ENCODE assay signal across 37 cellular contexts in genomic region chr6:142645663-142646062, GRCh38.
"Had no signal": no experiment of that assay in that cellular context is flagged by ENCODE, and none has a peak within 500 bp of the region (broad histone marks: within the 10 kb centered on the region; RNA-seq: fewer than 3 reads in every experiment).

No MANE protein-coding gene starts in this region.

- H3K4me3 ChIP-seq: ascending aorta, cardiac muscle cell had no signal

- H3K27ac Mint-ChIP-seq: activated CD4-positive, alpha-beta memory T cell treated with anti-CD3 and anti-CD28 coated beads, Interleukin-2, amount 10 ng/mL, durations not matched to agents 7 days and 5 days; activated CD4-positive, alpha-beta T cell treated with anti-CD3 and anti-CD28 coated beads for 36 hours; activated CD4-positive, alpha-beta T cell treated with anti-CD3 and anti-CD28 coated beads, Interleukin-2, amount 10 ng/mL, durations not matched to agents 7 days and 5 days; activated CD8-positive, alpha-beta memory T cell treated with anti-CD3 and anti-CD28 coated beads, Interleukin-2, amount 10 ng/mL, durations not matched to agents 7 days and 5 days; activated CD8-positive, alpha-beta T cell treated with anti-CD3 and anti-CD28 coated beads, Interleukin-2, amount 10 ng/mL, durations not matched to agents 7 days and 5 days; activated naive CD4-positive, alpha-beta T cell treated with anti-CD3 and anti-CD28 coated beads, Interleukin-2, amount 10 ng/mL, durations not matched to agents 7 days and 5 days; activated naive CD4-positive, alpha-beta T cell treated with anti-CD3 and anti-CD28 coated beads, Interleukin-2, amount 50 U/mL, for 24 hours; activated naive CD8-positive, alpha-beta T cell; activated naive CD8-positive, alpha-beta T cell treated with anti-CD3 and anti-CD28 coated beads, Interleukin-2, amount 10 ng/mL, durations not matched to agents 7 days and 5 days; activated naive CD8-positive, alpha-beta T cell treated with anti-CD3 and anti-CD28 coated beads, Interleukin-2, amount 50 U/mL, for 24 hours; activated T-cell treated with anti-CD3 and anti-CD28 coated beads, Interleukin-2, amount 50 U/mL, for 24 hours; activated T-helper 2 cell treated with anti-CD3 and anti-CD28 coated beads, Interferon-gamma antibody, Interleukin-2, Interleukin-4, amounts not matched to agents 10 μg/mL and 5 μg/mL and 100 μg/mL, durations not matched to agents 14 hours and 24 hours and 36 hours; brain; T-helper 1 cell treated with Interleukin-12 subunit alpha and Interleukin-12 subunit beta and Interleukin-4 antibody, amounts not matched to agents 30 μg/mL and 1 μg/mL, for 36 hours; T-helper 2 cell treated with Interferon-gamma antibody and Interleukin-4, amounts not matched to agents 5 μg/mL and 100 μg/mL, for 36 hours had no signal

- H3K9me3 Mint-ChIP-seq: activated CD4-positive, alpha-beta memory T cell treated with anti-CD3 and anti-CD28 coated beads, Interleukin-2, amount 10 ng/mL, durations not matched to agents 7 days and 5 days; activated CD4-positive, alpha-beta T cell treated with anti-CD3 and anti-CD28 coated beads, Interleukin-2, amount 10 ng/mL, durations not matched to agents 7 days and 5 days; activated naive CD4-positive, alpha-beta T cell treated with anti-CD3 and anti-CD28 coated beads, Interleukin-2, amount 10 ng/mL, durations not matched to agents 7 days and 5 days; activated naive CD4-positive, alpha-beta T cell treated with anti-CD3 and anti-CD28 coated beads, Interleukin-2, amount 50 U/mL, for 24 hours; activated naive CD8-positive, alpha-beta T cell treated with anti-CD3 and anti-CD28 coated beads, Interleukin-2, amount 50 U/mL, for 24 hours; activated T-cell treated with anti-CD3 and anti-CD28 coated beads, Interleukin-2, amount 50 U/mL, for 24 hours; activated T-helper 2 cell treated with anti-CD3 and anti-CD28 coated beads, Interferon-gamma antibody, Interleukin-2, Interleukin-4, amounts not matched to agents 10 μg/mL and 5 μg/mL and 100 μg/mL, durations not matched to agents 14 hours and 24 hours and 36 hours; brain; central memory CD8-positive, alpha-beta T cell; T-helper 1 cell treated with Interleukin-12 subunit alpha and Interleukin-12 subunit beta and Interleukin-4 antibody, amounts not matched to agents 30 μg/mL and 1 μg/mL, for 36 hours; T-helper 2 cell treated with Interferon-gamma antibody and Interleukin-4, amounts not matched to agents 5 μg/mL and 100 μg/mL, for 36 hours had no signal

- H3K36me3 ChIP-seq: ascending aorta, cardiac muscle cell had no signal

- H3K4me3 Mint-ChIP-seq: activated CD4-positive, alpha-beta memory T cell treated with anti-CD3 and anti-CD28 coated beads, Interleukin-2, amount 10 ng/mL, durations not matched to agents 7 days and 5 days; activated CD4-positive, alpha-beta T cell treated with anti-CD3 and anti-CD28 coated beads for 36 hours; activated CD4-positive, alpha-beta T cell treated with anti-CD3 and anti-CD28 coated beads, Interleukin-2, amount 10 ng/mL, durations not matched to agents 7 days and 5 days; activated CD8-positive, alpha-beta memory T cell treated with anti-CD3 and anti-CD28 coated beads, Interleukin-2, amount 10 ng/mL, durations not matched to agents 7 days and 5 days; activated CD8-positive, alpha-beta T cell treated with anti-CD3 and anti-CD28 coated beads, Interleukin-2, amount 10 ng/mL, durations not matched to agents 7 days and 5 days; activated naive CD4-positive, alpha-beta T cell treated with anti-CD3 and anti-CD28 coated beads, Interleukin-2, amount 10 ng/mL, durations not matched to agents 7 days and 5 days; activated naive CD4-positive, alpha-beta T cell treated with anti-CD3 and anti-CD28 coated beads, Interleukin-2, amount 50 U/mL, for 24 hours; activated naive CD8-positive, alpha-beta T cell; activated naive CD8-positive, alpha-beta T cell treated with anti-CD3 and anti-CD28 coated beads, Interleukin-2, amount 10 ng/mL, durations not matched to agents 7 days and 5 days; activated naive CD8-positive, alpha-beta T cell treated with anti-CD3 and anti-CD28 coated beads, Interleukin-2, amount 50 U/mL, for 24 hours; activated T-cell treated with anti-CD3 and anti-CD28 coated beads, Interleukin-2, amount 50 U/mL, for 24 hours; brain; central memory CD8-positive, alpha-beta T cell; T-helper 1 cell treated with Interleukin-12 subunit alpha and Interleukin-12 subunit beta and Interleukin-4 antibody, amounts not matched to agents 30 μg/mL and 1 μg/mL, for 36 hours; T-helper 2 cell treated with Interferon-gamma antibody and Interleukin-4, amounts not matched to agents 5 μg/mL and 100 μg/mL, for 36 hours had no signal

- H3K9me3 ChIP-seq: ascending aorta had no signal

- H3K27me3 ChIP-seq: ascending aorta, cardiac muscle cell had no signal

- H3K27me3 Mint-ChIP-seq: activated CD4-positive, alpha-beta T cell treated with anti-CD3 and anti-CD28 coated beads for 36 hours; activated naive CD4-positive, alpha-beta T cell treated with anti-CD3 and anti-CD28 coated beads, Interleukin-2, amount 50 U/mL, for 24 hours; activated naive CD8-positive, alpha-beta T cell; activated naive CD8-positive, alpha-beta T cell treated with anti-CD3 and anti-CD28 coated beads, Interleukin-2, amount 10 ng/mL, durations not matched to agents 7 days and 5 days; brain had no signal

- ATAC-seq: activated CD4-positive, alpha-beta T cell treated with anti-CD3 and anti-CD28 coated beads for 36 hours; activated CD4-positive, CD25-positive, alpha-beta regulatory T cell treated with anti-CD3 and anti-CD28 coated beads, Interleukin-2, amount 50 U/mL, for 24 hours; activated CD8-positive, alpha-beta memory T cell treated with anti-CD3 and anti-CD28 coated beads, Interleukin-2, amount 10 ng/mL, durations not matched to agents 7 days and 5 days; activated CD8-positive, alpha-beta T cell treated with anti-CD3 and anti-CD28 coated beads, Interleukin-2, amount 10 ng/mL, durations not matched to agents 7 days and 5 days; activated naive CD8-positive, alpha-beta T cell treated with anti-CD3 and anti-CD28 coated beads, Interleukin-2, amount 50 U/mL, for 24 hours had no signal

- H3K36me3 Mint-ChIP-seq: activated CD8-positive, alpha-beta memory T cell treated with anti-CD3 and anti-CD28 coated beads, Interleukin-2, amount 10 ng/mL, durations not matched to agents 7 days and 5 days; activated naive CD4-positive, alpha-beta T cell treated with anti-CD3 and anti-CD28 coated beads, Interleukin-2, amount 10 ng/mL, durations not matched to agents 7 days and 5 days; activated naive CD4-positive, alpha-beta T cell treated with anti-CD3 and anti-CD28 coated beads, Interleukin-2, amount 50 U/mL, for 24 hours; activated naive CD8-positive, alpha-beta T cell; activated naive CD8-positive, alpha-beta T cell treated with anti-CD3 and anti-CD28 coated beads, Interleukin-2, amount 10 ng/mL, durations not matched to agents 7 days and 5 days; brain had no signal

- DNase-seq: activated CD4-positive, alpha-beta memory T cell treated with anti-CD3 and anti-CD28 coated beads, Interleukin-2, amount 10 ng/mL, durations not matched to agents 7 days and 5 days; activated CD4-positive, alpha-beta T cell treated with anti-CD3 and anti-CD28 coated beads for 1 hour; activated CD4-positive, alpha-beta T cell treated with anti-CD3 and anti-CD28 coated beads for 36 hours; activated CD4-positive, alpha-beta T cell treated with anti-CD3 and anti-CD28 coated beads for 48 hours; activated CD4-positive, alpha-beta T cell treated with anti-CD3 and anti-CD28 coated beads, Interleukin-2, amount 10 ng/mL, durations not matched to agents 7 days and 5 days; activated CD4-positive, alpha-beta T cell treated with anti-CD3 and anti-CD28 coated beads, Interleukin-2, amount 50 U/mL, for 48 hours; activated CD4-positive, CD25-positive, alpha-beta regulatory T cell; activated CD8-positive, alpha-beta memory T cell treated with anti-CD3 and anti-CD28 coated beads for 24 hours; activated CD8-positive, alpha-beta memory T cell treated with anti-CD3 and anti-CD28 coated beads, Interleukin-2, amount 10 ng/mL, durations not matched to agents 7 days and 5 days; activated CD8-positive, alpha-beta memory T cell treated with anti-CD3 and anti-CD28 coated beads, Interleukin-2, amount 50 U/mL, for 48 hours; activated CD8-positive, alpha-beta T cell treated with anti-CD3 and anti-CD28 coated beads, Interleukin-2, amount 10 ng/mL, durations not matched to agents 7 days and 5 days; activated effector memory CD4-positive, alpha-beta T cell treated with Interleukin-2 at 50 U/mL for 16 hours; activated gamma-delta T cell; activated naive CD4-positive, alpha-beta T cell treated with anti-CD3 and anti-CD28 coated beads, Interleukin-2, amount 10 ng/mL, durations not matched to agents 7 days and 5 days; activated naive CD4-positive, alpha-beta T cell treated with Interleukin-2 at 50 U/mL for 16 hours; activated naive CD8-positive, alpha-beta T cell treated with anti-CD3 and anti-CD28 coated beads, Interleukin-2, amount 10 ng/mL, durations not matched to agents 7 days and 5 days; activated naive CD8-positive, alpha-beta T cell treated with anti-CD3 and anti-CD28 coated beads, Interleukin-2, amount 50 U/mL, for 24 hours; activated T-cell treated with anti-CD3 and anti-CD28 coated beads, Interleukin-2, amount 50 U/mL, for 24 hours; activated T-cell treated with anti-CD3 and anti-CD28 coated beads, Interleukin-2, amount 50 U/mL, for 48 hours; amygdala; anterior cingulate cortex; caudate nucleus; cerebellar nuclear complex; T-helper 2 cell; T-helper 9 cell had no signal

- H3K4me1 Mint-ChIP-seq: activated CD4-positive, alpha-beta memory T cell treated with anti-CD3 and anti-CD28 coated beads, Interleukin-2, amount 10 ng/mL, durations not matched to agents 7 days and 5 days; activated CD4-positive, alpha-beta T cell treated with anti-CD3 and anti-CD28 coated beads for 36 hours; activated CD4-positive, alpha-beta T cell treated with anti-CD3 and anti-CD28 coated beads, Interleukin-2, amount 10 ng/mL, durations not matched to agents 7 days and 5 days; activated CD8-positive, alpha-beta memory T cell treated with anti-CD3 and anti-CD28 coated beads, Interleukin-2, amount 10 ng/mL, durations not matched to agents 7 days and 5 days; activated naive CD4-positive, alpha-beta T cell treated with anti-CD3 and anti-CD28 coated beads, Interleukin-2, amount 10 ng/mL, durations not matched to agents 7 days and 5 days; activated naive CD4-positive, alpha-beta T cell treated with anti-CD3 and anti-CD28 coated beads, Interleukin-2, amount 50 U/mL, for 24 hours; activated naive CD8-positive, alpha-beta T cell treated with anti-CD3 and anti-CD28 coated beads, Interleukin-2, amount 50 U/mL, for 24 hours; central memory CD8-positive, alpha-beta T cell had no signal

- H3K4me1 ChIP-seq: ascending aorta had no signal

- H3K27ac ChIP-seq: ascending aorta, cardiac muscle cell had no signal

- FAIRE-seq: bronchial epithelial cell, TTC549 had no signal
